20 cellular contexts compared by ENCODE assay signal in genomic region chr15:65060641-65061397, GRCh38. TPM values are rescaled to one million over a fixed set of nuclear protein-coding genes. Genes with fewer than 3 reads are reported as not detected.
A peak's percentile ranks its signal among the peaks of the same experiment; 100 is the strongest.
DNase-seq lines count a peak whose midpoint lies in the region; ATAC-seq and TF ChIP-seq lines count a peak whose summit lies in the region.
"Had no signal": no experiment of that assay in that cellular context is flagged by ENCODE, and none has a peak within 500 bp of the region (broad histone marks: within the 10 kb centered on the region; RNA-seq: fewer than 3 reads in every experiment).

No MANE protein-coding gene starts in this region.

- CTCF ChIA-PET in T-cell (lab: Charles Lee): no interaction called here

- in situ Hi-C loops in gastrocnemius medialis (cut with MboI; ENCODE audit: low sequenced_read_pairs in 4 of 4): no loop called here

- H3K9ac ChIP-seq in duodenal mucosa (ENCODE audit: low read depth in 1 of 2, low read length in 2 of 2): no peak overlapping the region

- H3K27me3 Mint-ChIP-seq in T-cell: peaks cover 14 to 26% of the 10 kb centered on the region in 2 donors

- POLR2A ChIA-PET in T-cell (lab: Charles Lee): no interaction called here

- no peak for TF ChIP-seq CTCF in gastrocnemius medialis (IDR thresholded peaks at IDR 0.05 in 4 of 5, conservative IDR thresholded peaks at IDR 0.05 in 1 of 5)

- H3K27ac ChIP-seq in duodenal mucosa (ENCODE audit: low read depth, low read length) (peak overlapping the region; percentile 2), gastrocnemius medialis (peak overlapping the region in 3 of 4 donors; percentile 3 to 65 (median 48))
- H3K27ac ChIP-seq: colonic mucosa, neutrophil had no signal

- H3K27ac Mint-ChIP-seq in T-cell: no peak overlapping the region
- H3K27ac Mint-ChIP-seq: CD8-positive, alpha-beta T cell had no signal

- no peaks in the 10 kb centered on the region for H3K9me3 ChIP-seq in duodenal mucosa (ENCODE audit: control insufficient read depth in 1 of 2, low read length in 2 of 2)
- H3K9me3 ChIP-seq in gastrocnemius medialis: no peaks in the 10 kb centered on the region
- H3K9me3 ChIP-seq: colonic mucosa, MG63, neutrophil had no signal

- no peaks in the 10 kb centered on the region for H3K4me1 Mint-ChIP-seq in T-cell

- peaks cover 0 to 3% (median 0%) of the 10 kb centered on the region in 3 donors for H3K9me3 Mint-ChIP-seq in T-cell
- H3K9me3 Mint-ChIP-seq: CD8-positive, alpha-beta T cell had no signal

- DNase-seq in AG08395 (ENCODE audit: low spot score) (peak; percentile 40), inferior parietal cortex (ENCODE audit: extremely low spot score) (peak; percentile 58), gastrocnemius medialis (no peak), ecto neural progenitor cell (ENCODE audit: low spot score) (no peak), T-cell (no peak), NCI-H187 (lab: John Stamatoyannopoulos, UW) (no peak)
- DNase-seq: 8988T; activated CD4-positive, alpha-beta T cell treated with anti-CD3 and anti-CD28 coated beads for 48 hours; activated T-cell treated with anti-CD3 and anti-CD28 coated beads, Interleukin-2, amount 50 U/mL, for 48 hours; CD8-positive, alpha-beta T cell; colonic mucosa; MG63; SHP77 treated with DMSO at 0.1 percent for 48 hours; T-helper 9 cell had no signal

- TF ChIP-seq POLR2A in gastrocnemius medialis (IDR thresholded peaks at IDR 0.05): no peak

- no peaks in the 10 kb centered on the region for H3K36me3 ChIP-seq in duodenal mucosa (ENCODE audit: control insufficient read depth in 1 of 2, insufficient read depth in 2 of 2, low read length in 2 of 2)
- no peaks in the 10 kb centered on the region for H3K36me3 ChIP-seq in gastrocnemius medialis
- H3K36me3 ChIP-seq: colonic mucosa, MG63, neutrophil had no signal

- H3K4me1 ChIP-seq in duodenal mucosa (ENCODE audit: control insufficient read depth in 1 of 2, insufficient read depth in 2 of 2, low read length in 2 of 2): peaks cover 14 to 18% of the 10 kb centered on the region in 2 donors
- no peaks in the 10 kb centered on the region for H3K4me1 ChIP-seq in gastrocnemius medialis
- H3K4me1 ChIP-seq: colonic mucosa had no signal

- H3K4me3 Mint-ChIP-seq in T-cell: no peak overlapping the region
- H3K4me3 Mint-ChIP-seq: CD8-positive, alpha-beta T cell had no signal

- H3K4me3 ChIP-seq in duodenal mucosa (ENCODE audit: low read depth in 1 of 2, low read length in 2 of 2) (no peak overlapping the region), gastrocnemius medialis (no peak overlapping the region)
- H3K4me3 ChIP-seq: colonic mucosa, MG63 had no signal

- H3K27me3 ChIP-seq in duodenal mucosa (ENCODE audit: control insufficient read depth in 1 of 2, insufficient read depth in 2 of 2, low read length in 2 of 2): no peaks in the 10 kb centered on the region
- H3K27me3 ChIP-seq in gastrocnemius medialis: no peaks in the 10 kb centered on the region
- H3K27me3 ChIP-seq: colonic mucosa, MG63 had no signal

- intact Hi-C loops in gastrocnemius medialis (cut with DNase I; ENCODE audit: low total_unique reads): no loop called here

- no peaks in the 10 kb centered on the region for H3K36me3 Mint-ChIP-seq in T-cell
- H3K36me3 Mint-ChIP-seq: CD8-positive, alpha-beta T cell had no signal

- no peak for ATAC-seq in gastrocnemius medialis
- ATAC-seq in T-cell (replicated peaks in 1 of 4): no peak
- no peak for ATAC-seq in GM19324 (IDR thresholded peaks at IDR 0.05; ENCODE audit: low FRiP score, unreplicated experiment)
- ATAC-seq: CD8-positive, alpha-beta T cell had no signal

RNA-seq across cellular contexts. Expression of gene RASL12, which starts 7.0 kb away (rescaled TPM):
- 1 to 10 TPM; 2.8 to 8.2 (median 5.4) TPM for total RNA-seq in gastrocnemius medialis
- under 1 TPM in 2 of 5 donors, not detected in 3; 0.09 to 0.18 TPM for total RNA-seq in T-cell
- total RNA-seq: CD8-positive, alpha-beta T cell had no signal

RNA-seq across cellular contexts. Expression of gene SLC51B, which starts 15.6 kb away (rescaled TPM):
- total RNA-seq in gastrocnemius medialis: not detected
- total RNA-seq in T-cell: not detected
- total RNA-seq: CD8-positive, alpha-beta T cell; mesenteric fat pad; subcutaneous adipose tissue had no signal

RNA-seq across cellular contexts. Expression of gene KBTBD13, which starts 15.7 kb away (rescaled TPM):
- total RNA-seq in gastrocnemius medialis (1 to 10 TPM in 2 of 4 donors, under 1 TPM in 2; 0.46 to 1.4 (median 1.1) TPM), T-cell (not detected)
- total RNA-seq: CD8-positive, alpha-beta T cell; colonic mucosa; fibroblast of lung; mesenteric fat pad; subcutaneous adipose tissue had no signal

RNA-seq across cellular contexts. Expression of gene MTFMT, which starts 31.4 kb away (rescaled TPM):
- total RNA-seq in gastrocnemius medialis (10 to 100 TPM; 17.3 to 34.0 (median 27.9) TPM), T-cell (10 to 100 TPM; 10.3 to 22.0 (median 19.2) TPM)

RNA-seq across cellular contexts. Expression of gene UBAP1L, which starts 54.2 kb away (rescaled TPM):
- total RNA-seq in gastrocnemius medialis (1 to 10 TPM in 2 of 4 donors, under 1 TPM in 2; 0.65 to 3.3 (median 1.4) TPM), T-cell (10 to 100 TPM; 12.5 to 15.1 (median 13.2) TPM)

Comparison
In these comparisons a context has a peak if more than half of its experiments do, and no peak if none do; other contexts are left out.
1. DNase-seq: peak in AG08395 (single experiment) and inferior parietal cortex (single experiment); none in gastrocnemius medialis (0 of 2), ecto neural progenitor cell (single experiment), T-cell (0 of 34) and NCI-H187 (0 of 2).